Comparison of ENCODE assay signal across 17 cellular contexts in genomic region chr1:224238212-224238611, GRCh38. TPM values are rescaled to one million over a fixed set of nuclear protein-coding genes. Genes with fewer than 3 reads are reported as not detected.
A peak's percentile ranks its signal among the peaks of the same experiment; 100 is the strongest.
DNase-seq lines count a peak whose midpoint lies in the region; ATAC-seq, FAIRE-seq and TF ChIP-seq lines count a peak whose summit lies in the region.
"Had no signal": no experiment of that assay in that cellular context is flagged by ENCODE, and none has a peak within 500 bp of the region (broad histone marks: within the 10 kb centered on the region; RNA-seq: fewer than 3 reads in every experiment).

No MANE protein-coding gene starts in this region.

- H3K36me3 ChIP-seq in NT2/D1 (ENCODE audit: insufficient read depth, insufficient read length, low read length) (peaks cover 24% of the 10 kb centered on the region), left lung (peaks cover 0 to 23% of the 10 kb centered on the region in 2 donors)

- H3K79me2 ChIP-seq in H9 (ENCODE audit: insufficient read depth, low read length) = no peaks in the 10 kb centered on the region

- H3T11ph ChIP-seq in H9 (ENCODE audit: low read length) = no peak overlapping the region

- H3K4me3 Mint-ChIP-seq in H9 = peak overlapping the region in 1 of 2 experiments; percentile 6; a peak in 1 of 5 replicates
- H3K4me3 Mint-ChIP-seq: CD14-positive monocyte; CD8-positive, alpha-beta T cell had no signal

- H3K79me1 ChIP-seq in H9 (ENCODE audit: insufficient read depth, low read depth, low read length, poor library complexity, severe bottlenecking) = no peaks in the 10 kb centered on the region

- no peak overlapping the region for H3K9ac ChIP-seq in H9 (ENCODE audit: extremely low read depth, insufficient read length, low read length)
- H3K9ac ChIP-seq in NT2/D1 (ENCODE audit: insufficient read length, low read depth) = peak overlapping the region; percentile 53

- intact Hi-C loops in left lung (cut with DNase I) = no loop called here

- no CpG with 5 or more reads among the region's 9 CpGs for WGBS in H9 (ENCODE audit: extremely low coverage, insufficient read length, low lambda C conversion rate)

- H2BK5ac ChIP-seq in H9 (ENCODE audit: insufficient read length, low read length) = no peak overlapping the region

- no peak overlapping the region for H3K4me2 ChIP-seq in H9 (ENCODE audit: insufficient read depth, insufficient read length, low read length)
- H3K4me2 ChIP-seq: A549 had no signal

- TF ChIP-seq CTCF in H9 (conservative IDR thresholded peaks at IDR 0.05) = no peak
- TF ChIP-seq CTCF in left lung (IDR thresholded peaks at IDR 0.05) = no peak
- TF ChIP-seq CTCF in D721Med (IDR thresholded peaks at IDR 0.05; ENCODE audit: insufficient read depth, missing control alignments) = no peak

- H3K56ac ChIP-seq in H9 (ENCODE audit: insufficient read length, low read depth, low read length) = no peak overlapping the region

- peak overlapping the region; percentile 5 to 69 (median 42); a peak in 3 of 7 replicates for H3K27ac Mint-ChIP-seq in H9

- H4K20me1 ChIP-seq in H9 (ENCODE audit: control insufficient read depth, insufficient read depth, insufficient read length) = no peaks in the 10 kb centered on the region

- H4K8ac ChIP-seq in H9 (replicated peaks; ENCODE audit: insufficient read length, low read depth, low read length) = no peak overlapping the region

- no peak overlapping the region for H3K27ac ChIP-seq in H9 (ENCODE audit: insufficient read length, low read depth, low read length)
- H3K27ac ChIP-seq in left lung = peak overlapping the region; percentile 13 to 30
- H3K27ac ChIP-seq: A549 had no signal

- no peak overlapping the region for H3K18ac ChIP-seq in H9 (ENCODE audit: insufficient read length, low read depth, low read length)

- no peaks in the 10 kb centered on the region for H3K23me2 ChIP-seq in H9 (ENCODE audit: insufficient read length, low read depth, low read length, poor library complexity, severe bottlenecking)

- DNase-seq in H9 (peak; percentile 37), NT2/D1 (ENCODE audit: low read depth, low spot score) (no peak), left lung (peak in 1 of 2 donors; percentile 58), renal cortical epithelial cell (ENCODE audit: low read depth) (peak; percentile 21), T-helper 2 cell (no peak), ecto neural progenitor cell (ENCODE audit: low spot score) (no peak), left lobe of liver (ENCODE audit: low spot score) (no peak), D721Med (ENCODE audit: insufficient read length, low spot score) (no peak)
- DNase-seq: CD8-positive, alpha-beta T cell; COR-L47; DMS53; GF-D8; H7 had no signal

- H3K4ac ChIP-seq in H9 (ENCODE audit: low read depth, low read length) = no peak overlapping the region

- no peak overlapping the region for H3K14ac ChIP-seq in H9 (ENCODE audit: insufficient read depth, low read length)

- H3K4me3 ChIP-seq in NT2/D1 (ENCODE audit: insufficient read length, low read depth) (no peak overlapping the region), left lung (no peak overlapping the region)
- H3K4me3 ChIP-seq: A549 had no signal

- H3K9me3 Mint-ChIP-seq in H9 = no peaks in the 10 kb centered on the region
- H3K9me3 Mint-ChIP-seq: CD14-positive monocyte; CD8-positive, alpha-beta T cell had no signal

- no peaks in the 10 kb centered on the region for H3K27me3 ChIP-seq in H9 (ENCODE audit: insufficient read depth, low read length)
- H3K27me3 ChIP-seq in NT2/D1 (ENCODE audit: insufficient read depth, insufficient read length) = no peaks in the 10 kb centered on the region
- no peaks in the 10 kb centered on the region for H3K27me3 ChIP-seq in left lung

- peaks cover 5 to 34% (median 16%) of the 10 kb centered on the region in 3 experiments; a peak in 6 of 7 replicates for H3K36me3 Mint-ChIP-seq in H9 (ENCODE audit: insufficient read depth in 1 of 3, low read depth in 3 of 3)

- no peak overlapping the region for H4K91ac ChIP-seq in H9 (ENCODE audit: insufficient read length, low read depth, low read length)

- no peak overlapping the region for H2BK20ac ChIP-seq in H9 (ENCODE audit: low read depth, low read length, poor library complexity, severe bottlenecking)

- no peak overlapping the region for H2BK15ac ChIP-seq in H9 (ENCODE audit: low read depth, low read length)

- peaks cover 12% of the 10 kb centered on the region; the same call in 1 of the 2 replicates for H3K4me1 ChIP-seq in H9 (ENCODE audit: insufficient read depth, low read length)
- H3K4me1 ChIP-seq in NT2/D1 (ENCODE audit: insufficient read depth, insufficient read length) = no peaks in the 10 kb centered on the region
- H3K4me1 ChIP-seq in left lung = peaks cover 0 to 9% of the 10 kb centered on the region in 2 donors
- H3K4me1 ChIP-seq: A549 had no signal

- peak; percentile 83 for ATAC-seq in left lung
- no peak for ATAC-seq in left lobe of liver
- ATAC-seq: A549; CD8-positive, alpha-beta T cell; HepG2 had no signal

- no peak overlapping the region for H2BK120ac ChIP-seq in H9 (ENCODE audit: low read depth, low read length, poor library complexity, severe bottlenecking)

- no peak overlapping the region for H4K5ac ChIP-seq in H9 (ENCODE audit: insufficient read length, low read depth, low read length)

- no peak overlapping the region for H2AFZ ChIP-seq in H9 (ENCODE audit: low read length)

- no peak overlapping the region for H2BK12ac ChIP-seq in H9 (ENCODE audit: insufficient read length, low read depth, low read length)

- H3K4me1 Mint-ChIP-seq in H9 = peaks cover 48 to 56% of the 10 kb centered on the region in 2 experiments
- H3K4me1 Mint-ChIP-seq: CD14-positive monocyte had no signal

- FAIRE-seq in D721Med (lab: Jason Lieb, UNC) = no peak
- FAIRE-seq: A549, HepG2, HTR-8/SVneo had no signal

- H3K9me3 ChIP-seq in H9 (ENCODE audit: control insufficient read depth, low read depth, low read length) (no peaks in the 10 kb centered on the region), NT2/D1 (ENCODE audit: insufficient read depth, low read length) (no peaks in the 10 kb centered on the region), left lung (no peaks in the 10 kb centered on the region)
- H3K9me3 ChIP-seq: A549 had no signal

- H3K27me3 Mint-ChIP-seq in H9 (ENCODE audit: low read depth) = no peaks in the 10 kb centered on the region

- H2AK5ac ChIP-seq in H9 (ENCODE audit: insufficient read length, low read length) = no peak overlapping the region

- no peak overlapping the region for H3K23ac ChIP-seq in H9 (ENCODE audit: insufficient read length, low read depth, low read length)

RNA-seq across cellular contexts. Expression of gene DEGS1, which starts 55.2 kb away (rescaled TPM):
- 59.8 and 61.9 TPM in 2 replicates for total RNA-seq in H9 (2021)
- total RNA-seq in left lung = 10 to 100 TPM; 84.6 to 92.2 TPM
- 157 and 261 TPM in 2 replicates for total RNA-seq in renal cortical epithelial cell
- total RNA-seq in left lobe of liver = 17.2 TPM

Comparison
In these comparisons a context has a peak if more than half of its experiments do, and no peak if none do; other contexts are left out.
1. DNase-seq: peak in H9 (single experiment) and renal cortical epithelial cell (single experiment); none in NT2/D1 (single experiment), T-helper 2 cell (0 of 5), ecto neural progenitor cell (single experiment), left lobe of liver (single experiment) and D721Med (single experiment).